ENCODE assay signal across 8 cellular contexts in genomic region chr15:85625856-85626255, GRCh38.
DNase-seq lines count a peak whose midpoint lies in the region; ATAC-seq and TF ChIP-seq lines count a peak whose summit lies in the region.

No MANE protein-coding gene starts in this region.

- peaks cover 65% of the 10 kb centered on the region for H3K4me1 Mint-ChIP-seq in nephron

- in situ Hi-C loops in astrocyte of the cerebellum (cut with HindIII; ENCODE audit: low sequenced_read_pairs), result no loop called here

- H3K4me3 ChIP-seq in astrocyte of the cerebellum (ENCODE audit: low read depth, low read length), result no peak overlapping the region

- no peaks in the 10 kb centered on the region for H3K27me3 Mint-ChIP-seq in nephron (ENCODE audit: low read depth)

- H3K36me3 Mint-ChIP-seq in nephron (ENCODE audit: low read depth), result peaks cover 12% of the 10 kb centered on the region

- DNase-seq in stimulated activated CD4-positive, alpha-beta T cell treated with anti-CD3 and anti-CD28 coated beads, Interleukin-15, amount 100 ng/mL, for 24 hours, result peak; percentile 35
- DNase-seq in stimulated activated CD4-positive, alpha-beta T cell treated with anti-CD3 and anti-CD28 coated beads, Interleukin-4, amount 100 ng/mL, for 1 hour, result no peak
- peak; percentile 70 for DNase-seq in astrocyte of the cerebellum (ENCODE audit: low read depth)
- no peak for DNase-seq in COLO829 (ENCODE audit: low spot score)
- no peak for DNase-seq in DMS114 treated with DMSO at 0.1 percent for 48 hours (lab: John Stamatoyannopoulos, UW; ENCODE audit: unreplicated experiment)

- no peak for TF ChIP-seq CTCF in astrocyte of the cerebellum (IDR thresholded peaks at IDR 0.05; ENCODE audit: low read depth, low read length, missing control alignments)
- TF ChIP-seq CTCF in nephron (IDR thresholded peaks at IDR 0.05; ENCODE audit: unreplicated experiment in 3 of 3), result no peak

- H3K4me3 Mint-ChIP-seq in nephron, result no peak overlapping the region

- no peaks in the 10 kb centered on the region for H3K9me3 Mint-ChIP-seq in nephron

- ATAC-seq in HG03432 (IDR thresholded peaks at IDR 0.05; ENCODE audit: unreplicated experiment) (peak; percentile 81), HG02970 (IDR thresholded peaks at IDR 0.05; ENCODE audit: low FRiP score, unreplicated experiment) (no peak)

- H3K27ac Mint-ChIP-seq in nephron, result peak overlapping the region; percentile 24 to 60 (median 58)

Comparison
In these comparisons a context has a peak if more than half of its experiments do, and no peak if none do; other contexts are left out.
1. DNase-seq: peak in stimulated activated CD4-positive, alpha-beta T cell treated with anti-CD3 and anti-CD28 coated beads, Interleukin-15, amount 100 ng/mL, for 24 hours (single experiment) and astrocyte of the cerebellum (single experiment); none in stimulated activated CD4-positive, alpha-beta T cell treated with anti-CD3 and anti-CD28 coated beads, Interleukin-4, amount 100 ng/mL, for 1 hour (single experiment), COLO829 (single experiment) and DMS114 treated with DMSO at 0.1 percent for 48 hours (single experiment).